In genomic region chr3:124761250-124761796, GRCh38 we compare ENCODE assay signal across 8 cellular contexts. TPM values are rescaled to one million over a fixed set of nuclear protein-coding genes. Genes with fewer than 3 reads are reported as not detected.
DNase-seq lines count a peak whose midpoint lies in the region; ATAC-seq and TF ChIP-seq lines count a peak whose summit lies in the region.

No MANE protein-coding gene starts in this region.

- TF ChIP-seq CTCF in colonic mucosa (IDR thresholded peaks at IDR 0.05), result peak; percentile 91
- TF ChIP-seq CTCF in liver (IDR thresholded peaks at IDR 0.05; ENCODE audit: low read depth, low read length, missing input control), result peak; percentile 97

- H3K27me3 ChIP-seq in colonic mucosa (no peaks in the 10 kb centered on the region), liver (ENCODE audit: control insufficient read depth in 4 of 4, insufficient read depth in 4 of 4, low read length in 3 of 4) (no peaks in the 10 kb centered on the region)

- H3K36me3 ChIP-seq in colonic mucosa, result no peaks in the 10 kb centered on the region
- H3K36me3 ChIP-seq in liver (ENCODE audit: control insufficient read depth in 4 of 4, insufficient read depth in 3 of 4, low read depth in 1 of 4, low read length in 3 of 4), result peaks cover 6 to 28% (median 17%) of the 10 kb centered on the region in 4 donors

- WGBS in liver, result 8% methylated on average over 15 of the region's 15 CpGs

- no peaks in the 10 kb centered on the region for H3K9me3 ChIP-seq in colonic mucosa
- H3K9me3 ChIP-seq in liver (ENCODE audit: control insufficient read depth in 4 of 4, low read length in 3 of 4), result no peaks in the 10 kb centered on the region

- peaks cover 8% of the 10 kb centered on the region for H3K4me1 Mint-ChIP-seq in activated CD4-positive, alpha-beta T cell treated with anti-CD3 and anti-CD28 coated beads, Interleukin-2, amount 10 ng/mL, durations not matched to agents 24 days and 14 days

- intact Hi-C loops in activated CD4-positive, alpha-beta T cell treated with anti-CD3 and anti-CD28 coated beads, Interleukin-2, amount 10 ng/mL, durations not matched to agents 24 days and 14 days (cut with micrococcal nuclease), result loop anchor here (1.0 to 10.0 kb wide), 2 partner anchors 140 to 403 kb away; no protein-coding TSS in a partner anchor
- intact Hi-C loops in colonic mucosa (cut with DNase I), result loop anchor here (1.0 kb wide), 1 partner anchor 140 kb away; no protein-coding TSS in a partner anchor

- ATAC-seq in HG02642 (IDR thresholded peaks at IDR 0.05; ENCODE audit: poor library complexity, unreplicated experiment), result peak; percentile 69
- ATAC-seq in HG03457 (IDR thresholded peaks at IDR 0.05; ENCODE audit: unreplicated experiment), result no peak

- DNase-seq in COLO829 (ENCODE audit: low spot score) (peak; percentile 83), NCI-H524 (lab: John Stamatoyannopoulos, UW) (peak; percentile 81 to 86), colonic mucosa (peak; percentile 89)
- peak; percentile 93 for DNase-seq in activated CD4-positive, alpha-beta T cell treated with anti-CD3 and anti-CD28 coated beads, Interleukin-2, amount 10 ng/mL, durations not matched to agents 24 days and 14 days
- DNase-seq in stimulated activated CD4-positive, alpha-beta T cell treated with anti-CD3 and anti-CD28 coated beads, Interleukin-4, amount 100 ng/mL, for 24 hours, result peak; percentile 80

- H3K9ac ChIP-seq in colonic mucosa (ENCODE audit: low read depth in 2 of 2, low read length in 2 of 2) (no peak overlapping the region), liver (ENCODE audit: low read depth in 1 of 2, low read length in 2 of 2) (no peak overlapping the region)

- no peaks in the 10 kb centered on the region for H3K36me3 Mint-ChIP-seq in activated CD4-positive, alpha-beta T cell treated with anti-CD3 and anti-CD28 coated beads, Interleukin-2, amount 10 ng/mL, durations not matched to agents 24 days and 14 days (ENCODE audit: low read depth)

- H3K4me3 ChIP-seq in colonic mucosa (no peak overlapping the region), liver (ENCODE audit: low read depth in 1 of 3, low read length in 3 of 3) (no peak overlapping the region)

- H3K27me3 Mint-ChIP-seq in activated CD4-positive, alpha-beta T cell treated with anti-CD3 and anti-CD28 coated beads, Interleukin-2, amount 10 ng/mL, durations not matched to agents 24 days and 14 days, result no peaks in the 10 kb centered on the region

- H3K4me1 ChIP-seq in colonic mucosa (no peaks in the 10 kb centered on the region), liver (ENCODE audit: control insufficient read depth in 4 of 4, insufficient read depth in 4 of 4, low read length in 3 of 4) (peaks cover 0 to 19% (median 16%) of the 10 kb centered on the region in 4 donors)

- H3K27ac ChIP-seq in colonic mucosa (no peak overlapping the region), liver (ENCODE audit: low read depth in 1 of 2, low read length in 2 of 2) (peak overlapping the region; percentile 33 to 64)

- peak; percentile 98 to 99 for TF ChIP-seq RAD21 in liver (IDR thresholded peaks at IDR 0.05)

- H3K27ac Mint-ChIP-seq in activated CD4-positive, alpha-beta T cell treated with anti-CD3 and anti-CD28 coated beads, Interleukin-2, amount 10 ng/mL, durations not matched to agents 24 days and 14 days, result no peak overlapping the region

- no peaks in the 10 kb centered on the region for H3K9me3 Mint-ChIP-seq in activated CD4-positive, alpha-beta T cell treated with anti-CD3 and anti-CD28 coated beads, Interleukin-2, amount 10 ng/mL, durations not matched to agents 24 days and 14 days

- H3K4me3 Mint-ChIP-seq in activated CD4-positive, alpha-beta T cell treated with anti-CD3 and anti-CD28 coated beads, Interleukin-2, amount 10 ng/mL, durations not matched to agents 24 days and 14 days, result peak overlapping the region; percentile 58

TF ChIP-seq in liver, 16 proteins besides CTCF, POLR2A, EP300 and RAD21:
- TF ChIP-seq MAX (IDR thresholded peaks at IDR 0.05) (no peak), HNF4G (IDR thresholded peaks at IDR 0.05) (no peak), REST (IDR thresholded peaks at IDR 0.05) (no peak), JUND (IDR thresholded peaks at IDR 0.05) (no peak), SP1 (IDR thresholded peaks at IDR 0.05) (peak; percentile 31), RXRA (IDR thresholded peaks at IDR 0.05) (peak in 1 of 2 donors; percentile 36), NR2F2 (IDR thresholded peaks at IDR 0.05) (no peak), GABPA (IDR thresholded peaks at IDR 0.05 in 1 of 2, conservative IDR thresholded peaks at IDR 0.05 in 1 of 2) (no peak)
TF ChIP-seq in liver: peak in this region for 2.

RNA-seq across cellular contexts. Expression of gene UMPS, which starts 31.1 kb away (rescaled TPM):
- 54.5 and 65.6 TPM in 2 replicates for total RNA-seq in activated CD4-positive, alpha-beta T cell treated with anti-CD3 and anti-CD28 coated beads, Interleukin-2, amount 10 ng/mL, durations not matched to agents 24 days and 14 days
- 10 to 100 TPM; 23.4 to 37.7 TPM for total RNA-seq in colonic mucosa
- total RNA-seq in liver, result 10 to 100 TPM; 26.8 to 39.4 TPM
- 10 to 100 TPM; 21.3 to 25.2 TPM for polyA plus RNA-seq in liver
